ENCODE assay signal across 20 cellular contexts in the genomic region with DNA sequence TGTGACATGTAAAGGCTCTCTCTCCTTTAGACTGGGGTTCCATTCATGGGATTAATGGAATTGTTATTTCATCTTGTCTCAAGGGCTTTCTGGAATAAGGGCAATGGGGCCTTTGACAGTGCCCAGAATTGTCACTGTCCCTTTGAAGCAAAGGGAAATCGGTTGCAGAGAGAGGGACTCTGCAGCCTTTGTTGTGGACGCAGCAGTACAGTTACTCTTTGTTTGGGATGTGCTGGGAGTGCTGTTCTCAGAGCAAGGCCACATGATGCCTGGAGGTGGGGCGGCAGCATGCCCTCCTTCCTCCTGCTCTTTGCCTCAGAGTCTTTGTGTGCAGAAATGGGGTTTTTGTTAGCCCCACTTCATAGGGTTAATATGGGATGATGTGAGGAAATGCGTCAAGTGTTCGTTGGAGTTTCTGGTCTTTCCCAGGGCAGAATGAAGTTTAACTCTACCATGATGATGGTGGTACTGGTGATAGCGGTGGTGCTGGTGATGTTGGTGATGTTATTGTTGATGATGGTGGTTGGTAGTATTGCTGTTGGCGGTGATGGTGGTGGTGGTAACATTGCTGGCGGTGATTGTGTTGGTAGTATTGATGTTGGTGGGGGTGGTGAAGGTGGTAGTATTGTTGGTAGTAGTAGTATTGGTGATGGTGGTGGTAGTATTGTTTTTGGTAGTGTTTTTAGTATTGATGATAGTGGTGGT.
"Had no signal": no experiment of that assay in that cellular context is flagged by ENCODE, and none has a peak within 500 bp of the region (broad histone marks: within the 10 kb centered on the region; RNA-seq: fewer than 3 reads in every experiment).

No MANE protein-coding gene starts in this region.

- H3K4me2 ChIP-seq: smooth muscle cell had no signal

- H3K4me1 ChIP-seq: right lobe of liver, stomach, thyroid gland, uterus had no signal

- H3K9me3 Mint-ChIP-seq: activated naive CD4-positive, alpha-beta T cell treated with anti-CD3 and anti-CD28 coated beads, Interleukin-2, amount 50 U/mL, for 24 hours; dendritic cell treated with granulocyte-macrophage colony-stimulating factor and Interleukin-4, amounts not matched to agents 40 ng/mL and 50 ng/mL, for 4 days; effector memory CD8-positive, alpha-beta T cell had no signal

- H3K27ac ChIP-seq: breast epithelium, left ventricle myocardium inferior, right lobe of liver, stomach, thyroid gland, uterus, VCaP had no signal

- H3K36me3 Mint-ChIP-seq: activated naive CD4-positive, alpha-beta T cell treated with anti-CD3 and anti-CD28 coated beads, Interleukin-2, amount 50 U/mL, for 24 hours had no signal

- H3K36me3 ChIP-seq: breast epithelium, right lobe of liver, stomach, thyroid gland, uterus had no signal

- H3K27ac Mint-ChIP-seq: activated naive CD4-positive, alpha-beta T cell treated with anti-CD3 and anti-CD28 coated beads, Interleukin-2, amount 50 U/mL, for 24 hours; activated T-cell treated with anti-CD3 and anti-CD28 coated beads, Interleukin-2, amount 50 U/mL, for 72 hours; dendritic cell treated with granulocyte-macrophage colony-stimulating factor and Interleukin-4, amounts not matched to agents 40 ng/mL and 50 ng/mL, for 4 days; effector memory CD8-positive, alpha-beta T cell; T-helper 17 cell had no signal

- H3K27me3 Mint-ChIP-seq: activated naive CD4-positive, alpha-beta T cell treated with anti-CD3 and anti-CD28 coated beads, Interleukin-2, amount 50 U/mL, for 24 hours; dendritic cell treated with granulocyte-macrophage colony-stimulating factor and Interleukin-4, amounts not matched to agents 40 ng/mL and 50 ng/mL, for 4 days; effector memory CD8-positive, alpha-beta T cell; T-helper 17 cell had no signal

- H3K9me3 ChIP-seq: breast epithelium, left ventricle myocardium inferior, thyroid gland, uterus had no signal

- H3K4me1 Mint-ChIP-seq: activated naive CD4-positive, alpha-beta T cell treated with anti-CD3 and anti-CD28 coated beads, Interleukin-2, amount 50 U/mL, for 24 hours; T-helper 17 cell had no signal

- H3K27me3 ChIP-seq: breast epithelium, right lobe of liver, stomach, thyroid gland, uterus had no signal

- H3K4me3 Mint-ChIP-seq: activated naive CD4-positive, alpha-beta T cell treated with anti-CD3 and anti-CD28 coated beads, Interleukin-2, amount 50 U/mL, for 24 hours; activated T-cell treated with anti-CD3 and anti-CD28 coated beads, Interleukin-2, amount 50 U/mL, for 72 hours; dendritic cell treated with granulocyte-macrophage colony-stimulating factor and Interleukin-4, amounts not matched to agents 40 ng/mL and 50 ng/mL, for 4 days; effector memory CD8-positive, alpha-beta T cell; T-helper 17 cell had no signal

- ATAC-seq: activated T-cell treated with anti-CD3 and anti-CD28 coated beads, Interleukin-2, amount 50 U/mL, for 72 hours; effector memory CD8-positive, alpha-beta T cell; right lobe of liver; T-helper 17 cell had no signal

- DNase-seq: activated CD4-positive, alpha-beta T cell treated with anti-CD3 and anti-CD28 coated beads for 1 hour; activated CD4-positive, alpha-beta T cell treated with anti-CD3 and anti-CD28 coated beads, Interleukin-2, amount 50 U/mL, for 4 hours; activated effector memory CD4-positive, alpha-beta T cell treated with anti-CD3 and anti-CD28 coated beads, Interleukin-2, amount 50 U/mL, for 16 hours; activated T-cell treated with anti-CD3 and anti-CD28 coated beads, Interleukin-2, amount 50 U/mL, for 72 hours; cerebellar nuclear complex; effector memory CD8-positive, alpha-beta T cell; left ventricle myocardium inferior; mammary epithelial cell; right lobe of liver; stimulated activated CD4-positive, alpha-beta T cell treated with anti-CD3 and anti-CD28 coated beads, Interleukin-4, amount 100 ng/mL, for 1 hour; stomach; T-helper 17 cell; thyroid gland; uterus had no signal

- FAIRE-seq: astrocyte had no signal

- H3K4me3 ChIP-seq: breast epithelium, left ventricle myocardium inferior, right lobe of liver, smooth muscle cell, stomach, thyroid gland, uterus had no signal
